ENCODE assay signal across 12 cellular contexts in the genomic region with DNA sequence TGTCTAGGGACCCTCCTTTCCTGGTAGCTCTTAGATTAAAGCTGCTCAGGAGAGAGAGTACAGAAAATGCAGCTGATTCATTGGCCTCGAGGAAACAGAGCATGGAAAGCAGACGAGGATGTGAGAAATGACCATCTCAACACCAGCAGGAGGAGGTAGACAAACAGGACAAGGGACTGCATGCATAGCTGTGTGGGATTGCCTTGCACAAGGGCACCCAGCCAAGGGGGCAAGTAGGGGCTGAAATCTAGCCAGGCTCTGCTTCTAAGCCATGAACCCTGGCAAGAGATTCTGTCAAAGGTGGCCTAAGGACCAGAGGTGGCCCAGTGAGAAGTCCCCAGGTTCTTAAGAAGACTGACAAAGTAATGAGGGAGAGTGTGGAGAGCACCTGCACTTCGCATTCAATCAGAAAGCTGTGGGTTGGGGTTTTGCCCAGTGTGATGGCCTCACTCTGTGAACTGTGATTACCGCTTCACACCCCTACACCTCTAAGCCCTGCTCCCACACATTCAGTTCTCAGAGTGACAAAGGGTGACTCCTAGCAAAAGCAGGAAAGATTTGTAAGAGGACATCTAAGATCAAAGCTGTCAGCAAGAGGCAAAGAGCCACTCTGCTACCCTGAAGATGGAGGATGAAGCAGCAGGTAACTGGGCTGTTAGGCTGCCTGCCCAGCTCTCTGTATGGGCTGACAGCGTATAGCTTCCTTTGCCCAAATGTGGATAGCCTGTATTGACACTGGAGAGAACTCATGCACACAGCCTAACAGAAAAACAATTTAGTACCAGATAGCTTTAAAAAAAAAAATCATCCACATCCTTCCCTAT.
DNase-seq lines count a peak whose midpoint lies in the region; ATAC-seq lines count a peak whose summit lies in the region.
"Had no signal": no experiment of that assay in that cellular context is flagged by ENCODE, and none has a peak within 500 bp of the region (broad histone marks: within the 10 kb centered on the region; RNA-seq: fewer than 3 reads in every experiment).

No MANE protein-coding gene starts in this region.

- H3K4me1 Mint-ChIP-seq in activated T-cell treated with anti-CD3 and anti-CD28 coated beads, Interleukin-2, amount 50 U/mL, for 4 hours (ENCODE audit: low read depth), result peaks cover 24% of the 10 kb centered on the region

- H3K27me3 Mint-ChIP-seq in activated T-cell treated with anti-CD3 and anti-CD28 coated beads, Interleukin-2, amount 50 U/mL, for 4 hours (ENCODE audit: low read depth), result peaks cover 2% of the 10 kb centered on the region

- peak; percentile 93 for ATAC-seq in HG02610 (IDR thresholded peaks at IDR 0.05; ENCODE audit: unreplicated experiment)
- peak; percentile 94 to 97 for ATAC-seq in activated T-cell treated with anti-CD3 and anti-CD28 coated beads, Interleukin-2, amount 50 U/mL, for 4 hours

- no peaks in the 10 kb centered on the region for H3K9me3 Mint-ChIP-seq in activated T-cell treated with anti-CD3 and anti-CD28 coated beads, Interleukin-2, amount 50 U/mL, for 4 hours

- H3K4me3 Mint-ChIP-seq in activated T-cell treated with anti-CD3 and anti-CD28 coated beads, Interleukin-2, amount 50 U/mL, for 4 hours, result no peak overlapping the region
- H3K4me3 Mint-ChIP-seq: nephron progenitor cell had no signal

- in situ Hi-C loops in ACHN (cut with HindIII; ENCODE audit: low pct_ligation_motif_present, low pct_unique_long_range_greater_than_20kb, low sequenced_read_pairs), result no loop called here

- peak; percentile 32 for DNase-seq in activated T-cell treated with anti-CD3 and anti-CD28 coated beads for 24 hours (ENCODE audit: low read depth)
- no peak for DNase-seq in activated T-cell treated with anti-CD3 and anti-CD28 coated beads for 4 hours
- no peak for DNase-seq in activated T-cell treated with anti-CD3 and anti-CD28 coated beads, Interleukin-2, amount 50 U/mL, for 4 hours
- peak; percentile 22 to 64 for DNase-seq in stimulated activated CD8-positive, alpha-beta memory T cell treated with anti-CD3 and anti-CD28 coated beads, Interleukin-7, amount 100 ng/mL, for 48 hours (ENCODE audit: extremely low read depth in 1 of 2, low read depth in 1 of 2)
- DNase-seq in Ammon's horn (ENCODE audit: low spot score), result no peak
- DNase-seq in ACHN, result no peak
- DNase-seq in iPS-NIHi11 (ENCODE audit: low spot score), result no peak
- DNase-seq: AML-193, kidney, NCI-H1930, nephron progenitor cell had no signal

- no peaks in the 10 kb centered on the region for H3K36me3 Mint-ChIP-seq in activated T-cell treated with anti-CD3 and anti-CD28 coated beads, Interleukin-2, amount 50 U/mL, for 4 hours (ENCODE audit: insufficient read depth)

Comparison
In these comparisons a context has a peak if more than half of its experiments do, and no peak if none do; other contexts are left out.
1. DNase-seq: peak in activated T-cell treated with anti-CD3 and anti-CD28 coated beads for 24 hours (single experiment) and stimulated activated CD8-positive, alpha-beta memory T cell treated with anti-CD3 and anti-CD28 coated beads, Interleukin-7, amount 100 ng/mL, for 48 hours (2 of 2); none in activated T-cell treated with anti-CD3 and anti-CD28 coated beads for 4 hours (single experiment), activated T-cell treated with anti-CD3 and anti-CD28 coated beads, Interleukin-2, amount 50 U/mL, for 4 hours (single experiment), Ammon's horn (single experiment), ACHN (single experiment) and iPS-NIHi11 (single experiment).